ENCODE assay signal across 1 cellular context in the genomic region with DNA sequence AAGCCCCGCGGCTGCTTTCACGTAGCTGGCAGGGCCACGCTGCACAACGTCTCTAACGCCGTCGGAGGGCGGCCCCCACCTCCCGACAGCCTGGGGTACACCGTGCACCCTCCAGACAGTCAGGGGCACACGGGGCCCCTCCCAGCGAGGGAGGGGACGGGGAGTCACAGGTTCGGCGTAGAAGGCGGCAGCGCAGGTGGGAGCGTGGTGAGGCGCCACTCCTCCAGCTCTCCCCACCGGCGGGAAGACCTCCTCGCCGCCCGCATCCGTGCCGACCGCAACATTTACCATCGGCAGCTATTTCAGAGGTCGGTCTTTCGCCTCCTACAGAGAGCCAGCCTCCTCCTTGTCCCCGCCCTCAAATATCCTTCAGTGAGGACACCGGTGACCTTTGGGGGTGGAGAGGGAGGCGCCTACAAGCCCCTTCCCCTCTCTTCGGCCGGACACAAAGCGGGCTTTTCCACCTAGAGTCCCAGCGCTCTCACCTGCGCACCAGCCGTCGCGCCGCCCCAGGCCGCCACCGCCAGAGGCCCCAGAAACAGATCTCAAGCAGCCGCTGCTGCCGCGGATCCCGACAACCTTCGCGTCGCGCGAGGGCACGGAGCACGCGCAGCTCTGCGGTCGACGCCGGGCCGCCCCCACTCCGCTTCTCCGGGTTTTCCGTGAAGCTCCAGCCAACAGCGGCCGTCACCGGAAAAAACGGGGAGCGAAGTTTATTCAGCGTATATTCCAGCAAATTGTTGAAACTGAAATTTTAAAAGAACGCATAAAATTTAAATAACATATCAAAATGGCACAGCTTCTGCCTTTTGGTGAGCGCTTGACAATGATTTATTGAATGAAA.
TF ChIP-seq lines count a peak whose summit lies in the region.

A gene (minus strand): TSS at position 600 of the 844 bp plus-strand sequence. CDS start 20,708 bp downstream, outside the sequence.

TF ChIP-seq in K562, 482 proteins besides CTCF, POLR2A, EP300 and RAD21 (continued from another document and continues in another):
- TF ChIP-seq, protein P1, sequence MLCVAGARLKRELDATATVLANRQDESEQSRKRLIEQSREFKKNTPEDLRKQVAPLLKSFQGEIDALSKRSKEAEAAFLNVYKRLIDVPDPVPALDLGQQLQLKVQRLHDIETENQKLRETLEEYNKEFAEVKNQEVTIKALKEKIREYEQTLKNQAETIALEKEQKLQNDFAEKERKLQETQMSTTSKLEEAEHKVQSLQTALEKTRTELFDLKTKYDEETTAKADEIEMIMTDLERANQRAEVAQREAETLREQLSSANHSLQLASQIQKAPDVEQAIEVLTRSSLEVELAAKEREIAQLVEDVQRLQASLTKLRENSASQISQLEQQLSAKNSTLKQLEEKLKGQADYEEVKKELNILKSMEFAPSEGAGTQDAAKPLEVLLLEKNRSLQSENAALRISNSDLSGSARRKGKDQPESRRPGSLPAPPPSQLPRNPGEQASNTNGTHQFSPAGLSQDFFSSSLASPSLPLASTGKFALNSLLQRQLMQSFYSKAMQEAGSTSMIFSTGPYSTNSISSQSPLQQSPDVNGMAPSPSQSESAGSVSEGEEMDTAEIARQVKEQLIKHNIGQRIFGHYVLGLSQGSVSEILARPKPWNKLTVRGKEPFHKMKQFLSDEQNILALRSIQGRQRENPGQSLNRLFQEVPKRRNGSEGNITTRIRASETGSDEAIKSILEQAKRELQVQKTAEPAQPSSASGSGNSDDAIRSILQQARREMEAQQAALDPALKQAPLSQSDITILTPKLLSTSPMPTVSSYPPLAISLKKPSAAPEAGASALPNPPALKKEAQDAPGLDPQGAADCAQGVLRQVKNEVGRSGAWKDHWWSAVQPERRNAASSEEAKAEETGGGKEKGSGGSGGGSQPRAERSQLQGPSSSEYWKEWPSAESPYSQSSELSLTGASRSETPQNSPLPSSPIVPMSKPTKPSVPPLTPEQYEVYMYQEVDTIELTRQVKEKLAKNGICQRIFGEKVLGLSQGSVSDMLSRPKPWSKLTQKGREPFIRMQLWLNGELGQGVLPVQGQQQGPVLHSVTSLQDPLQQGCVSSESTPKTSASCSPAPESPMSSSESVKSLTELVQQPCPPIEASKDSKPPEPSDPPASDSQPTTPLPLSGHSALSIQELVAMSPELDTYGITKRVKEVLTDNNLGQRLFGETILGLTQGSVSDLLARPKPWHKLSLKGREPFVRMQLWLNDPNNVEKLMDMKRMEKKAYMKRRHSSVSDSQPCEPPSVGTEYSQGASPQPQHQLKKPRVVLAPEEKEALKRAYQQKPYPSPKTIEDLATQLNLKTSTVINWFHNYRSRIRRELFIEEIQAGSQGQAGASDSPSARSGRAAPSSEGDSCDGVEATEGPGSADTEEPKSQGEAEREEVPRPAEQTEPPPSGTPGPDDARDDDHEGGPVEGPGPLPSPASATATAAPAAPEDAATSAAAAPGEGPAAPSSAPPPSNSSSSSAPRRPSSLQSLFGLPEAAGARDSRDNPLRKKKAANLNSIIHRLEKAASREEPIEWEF (CRISPR knock-in tag; IDR thresholded peaks at IDR 0.05): no peak
- TF ChIP-seq ZNF79 (CRISPR knock-in tag; IDR thresholded peaks at IDR 0.05; ENCODE audit: low read depth) (no peak), YBX1 (IDR thresholded peaks at IDR 0.05) (no peak), RAD51 (IDR thresholded peaks at IDR 0.05; ENCODE audit: borderline replicate concordance, low read depth) (no peak), NRF1 (conservative IDR thresholded peaks at IDR 0.05 in 1 of 2, IDR thresholded peaks at IDR 0.05 in 1 of 2) (peak; percentile 91 to 92), TGIF2 (CRISPR knock-in tag; IDR thresholded peaks at IDR 0.05) (no peak), FOXJ3 (CRISPR knock-in tag; IDR thresholded peaks at IDR 0.05) (no peak), SUPT5H (IDR thresholded peaks at IDR 0.05) (peak; percentile 54), U2AF2 (optimal IDR thresholded peaks at IDR 0.05; ENCODE audit: low read depth, low read length) (no peak), SRF (CRISPR knock-in tag; IDR thresholded peaks at IDR 0.05) (no peak), RCOR1 (IDR thresholded peaks at IDR 0.05; ENCODE audit: borderline replicate concordance in 1 of 2, low read depth in 2 of 2, low read length in 2 of 2) (no peak; a peak in 1 of 4 replicates), KDM5B (IDR thresholded peaks at IDR 0.05; ENCODE audit: insufficient replicate concordance, low read depth, low read length) (peak; percentile 38), CREM (IDR thresholded peaks at IDR 0.05; ENCODE audit: low read depth) (peak; percentile 68), TAF9B (IDR thresholded peaks at IDR 0.05; ENCODE audit: partially characterized antibody) (peak; percentile 19), TCFL5 (CRISPR knock-in tag; conservative IDR thresholded peaks at IDR 0.05) (no peak), CBX2 (IDR thresholded peaks at IDR 0.05; ENCODE audit: insufficient read depth, low read length, poor library complexity, severe bottlenecking) (no peak), ZNF347 (CRISPR knock-in tag; IDR thresholded peaks at IDR 0.05; ENCODE audit: low read depth) (no peak), HDAC6 (IDR thresholded peaks at IDR 0.05; ENCODE audit: low read depth, low read length) (no peak), TFAM (CRISPR knock-in tag; conservative IDR thresholded peaks at IDR 0.05) (no peak), THRAP3 (IDR thresholded peaks at IDR 0.05; ENCODE audit: borderline replicate concordance) (no peak), ZC3H4 (CRISPR knock-in tag; IDR thresholded peaks at IDR 0.05; ENCODE audit: borderline replicate concordance) (no peak), HEY1 (CRISPR knock-in tag; IDR thresholded peaks at IDR 0.05; ENCODE audit: borderline replicate concordance) (no peak), POLR3A (IDR thresholded peaks at IDR 0.05; ENCODE audit: borderline replicate concordance, extremely low read depth, insufficient read depth, insufficient read length) (no peak), KAT7 (CRISPR knock-in tag; IDR thresholded peaks at IDR 0.05; ENCODE audit: borderline replicate concordance) (peak; percentile 35; the same call in 1 of the 2 replicates), PURB (CRISPR knock-in tag; IDR thresholded peaks at IDR 0.05; ENCODE audit: low read depth) (no peak), EGR1 (conservative IDR thresholded peaks at IDR 0.05) (0 out of 2 replicates have a peak, but pooled peaks have one; percentile 21), ELF4 (CRISPR knock-in tag; IDR thresholded peaks at IDR 0.05) (no peak), TAF1 (IDR thresholded peaks at IDR 0.05; ENCODE audit: control insufficient read depth, extremely low read depth, insufficient read depth, low read length, severe bottlenecking) (peak; percentile 51), RBBP5 (IDR thresholded peaks at IDR 0.05; ENCODE audit: borderline replicate concordance, insufficient read depth, low read length, poor library complexity, severe bottlenecking) (peak; percentile 69), STAG1 (CRISPR knock-in tag; IDR thresholded peaks at IDR 0.05; ENCODE audit: borderline replicate concordance) (no peak), ZNF668 (CRISPR knock-in tag; IDR thresholded peaks at IDR 0.05) (no peak), CHD4 (IDR thresholded peaks at IDR 0.05; ENCODE audit: insufficient read depth, insufficient replicate concordance, low read depth, low read length, poor library complexity, severe bottlenecking) (no peak)
- TF ChIP-seq, protein P2, sequence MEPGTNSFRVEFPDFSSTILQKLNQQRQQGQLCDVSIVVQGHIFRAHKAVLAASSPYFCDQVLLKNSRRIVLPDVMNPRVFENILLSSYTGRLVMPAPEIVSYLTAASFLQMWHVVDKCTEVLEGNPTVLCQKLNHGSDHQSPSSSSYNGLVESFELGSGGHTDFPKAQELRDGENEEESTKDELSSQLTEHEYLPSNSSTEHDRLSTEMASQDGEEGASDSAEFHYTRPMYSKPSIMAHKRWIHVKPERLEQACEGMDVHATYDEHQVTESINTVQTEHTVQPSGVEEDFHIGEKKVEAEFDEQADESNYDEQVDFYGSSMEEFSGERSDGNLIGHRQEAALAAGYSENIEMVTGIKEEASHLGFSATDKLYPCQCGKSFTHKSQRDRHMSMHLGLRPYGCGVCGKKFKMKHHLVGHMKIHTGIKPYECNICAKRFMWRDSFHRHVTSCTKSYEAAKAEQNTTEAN (CRISPR knock-in tag; IDR thresholded peaks at IDR 0.05): 0 out of 2 replicates have a peak, but pooled peaks have one; percentile 50
- TF ChIP-seq, protein P3, sequence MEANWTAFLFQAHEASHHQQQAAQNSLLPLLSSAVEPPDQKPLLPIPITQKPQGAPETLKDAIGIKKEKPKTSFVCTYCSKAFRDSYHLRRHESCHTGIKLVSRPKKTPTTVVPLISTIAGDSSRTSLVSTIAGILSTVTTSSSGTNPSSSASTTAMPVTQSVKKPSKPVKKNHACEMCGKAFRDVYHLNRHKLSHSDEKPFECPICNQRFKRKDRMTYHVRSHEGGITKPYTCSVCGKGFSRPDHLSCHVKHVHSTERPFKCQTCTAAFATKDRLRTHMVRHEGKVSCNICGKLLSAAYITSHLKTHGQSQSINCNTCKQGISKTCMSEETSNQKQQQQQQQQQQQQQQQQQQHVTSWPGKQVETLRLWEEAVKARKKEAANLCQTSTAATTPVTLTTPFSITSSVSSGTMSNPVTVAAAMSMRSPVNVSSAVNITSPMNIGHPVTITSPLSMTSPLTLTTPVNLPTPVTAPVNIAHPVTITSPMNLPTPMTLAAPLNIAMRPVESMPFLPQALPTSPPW (CRISPR knock-in tag; IDR thresholded peaks at IDR 0.05): peak; percentile 51
- TF ChIP-seq, protein P4, sequence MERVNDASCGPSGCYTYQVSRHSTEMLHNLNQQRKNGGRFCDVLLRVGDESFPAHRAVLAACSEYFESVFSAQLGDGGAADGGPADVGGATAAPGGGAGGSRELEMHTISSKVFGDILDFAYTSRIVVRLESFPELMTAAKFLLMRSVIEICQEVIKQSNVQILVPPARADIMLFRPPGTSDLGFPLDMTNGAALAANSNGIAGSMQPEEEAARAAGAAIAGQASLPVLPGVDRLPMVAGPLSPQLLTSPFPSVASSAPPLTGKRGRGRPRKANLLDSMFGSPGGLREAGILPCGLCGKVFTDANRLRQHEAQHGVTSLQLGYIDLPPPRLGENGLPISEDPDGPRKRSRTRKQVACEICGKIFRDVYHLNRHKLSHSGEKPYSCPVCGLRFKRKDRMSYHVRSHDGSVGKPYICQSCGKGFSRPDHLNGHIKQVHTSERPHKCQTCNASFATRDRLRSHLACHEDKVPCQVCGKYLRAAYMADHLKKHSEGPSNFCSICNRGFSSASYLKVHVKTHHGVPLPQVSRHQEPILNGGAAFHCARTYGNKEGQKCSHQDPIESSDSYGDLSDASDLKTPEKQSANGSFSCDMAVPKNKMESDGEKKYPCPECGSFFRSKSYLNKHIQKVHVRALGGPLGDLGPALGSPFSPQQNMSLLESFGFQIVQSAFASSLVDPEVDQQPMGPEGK (CRISPR knock-in tag; IDR thresholded peaks at IDR 0.05; ENCODE audit: borderline replicate concordance): no peak
- TF ChIP-seq, protein P5, sequence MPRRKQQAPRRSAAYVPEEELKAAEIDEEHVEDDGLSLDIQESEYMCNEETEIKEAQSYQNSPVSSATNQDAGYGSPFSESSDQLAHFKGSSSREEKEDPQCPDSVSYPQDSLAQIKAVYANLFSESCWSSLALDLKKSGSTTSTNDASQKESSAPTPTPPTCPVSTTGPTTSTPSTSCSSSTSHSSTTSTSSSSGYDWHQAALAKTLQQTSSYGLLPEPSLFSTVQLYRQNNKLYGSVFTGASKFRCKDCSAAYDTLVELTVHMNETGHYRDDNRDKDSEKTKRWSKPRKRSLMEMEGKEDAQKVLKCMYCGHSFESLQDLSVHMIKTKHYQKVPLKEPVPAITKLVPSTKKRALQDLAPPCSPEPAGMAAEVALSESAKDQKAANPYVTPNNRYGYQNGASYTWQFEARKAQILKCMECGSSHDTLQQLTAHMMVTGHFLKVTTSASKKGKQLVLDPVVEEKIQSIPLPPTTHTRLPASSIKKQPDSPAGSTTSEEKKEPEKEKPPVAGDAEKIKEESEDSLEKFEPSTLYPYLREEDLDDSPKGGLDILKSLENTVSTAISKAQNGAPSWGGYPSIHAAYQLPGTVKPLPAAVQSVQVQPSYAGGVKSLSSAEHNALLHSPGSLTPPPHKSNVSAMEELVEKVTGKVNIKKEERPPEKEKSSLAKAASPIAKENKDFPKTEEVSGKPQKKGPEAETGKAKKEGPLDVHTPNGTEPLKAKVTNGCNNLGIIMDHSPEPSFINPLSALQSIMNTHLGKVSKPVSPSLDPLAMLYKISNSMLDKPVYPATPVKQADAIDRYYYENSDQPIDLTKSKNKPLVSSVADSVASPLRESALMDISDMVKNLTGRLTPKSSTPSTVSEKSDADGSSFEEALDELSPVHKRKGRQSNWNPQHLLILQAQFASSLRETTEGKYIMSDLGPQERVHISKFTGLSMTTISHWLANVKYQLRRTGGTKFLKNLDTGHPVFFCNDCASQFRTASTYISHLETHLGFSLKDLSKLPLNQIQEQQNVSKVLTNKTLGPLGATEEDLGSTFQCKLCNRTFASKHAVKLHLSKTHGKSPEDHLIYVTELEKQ (CRISPR knock-in tag; IDR thresholded peaks at IDR 0.05): no peak
- TF ChIP-seq, protein P6, sequence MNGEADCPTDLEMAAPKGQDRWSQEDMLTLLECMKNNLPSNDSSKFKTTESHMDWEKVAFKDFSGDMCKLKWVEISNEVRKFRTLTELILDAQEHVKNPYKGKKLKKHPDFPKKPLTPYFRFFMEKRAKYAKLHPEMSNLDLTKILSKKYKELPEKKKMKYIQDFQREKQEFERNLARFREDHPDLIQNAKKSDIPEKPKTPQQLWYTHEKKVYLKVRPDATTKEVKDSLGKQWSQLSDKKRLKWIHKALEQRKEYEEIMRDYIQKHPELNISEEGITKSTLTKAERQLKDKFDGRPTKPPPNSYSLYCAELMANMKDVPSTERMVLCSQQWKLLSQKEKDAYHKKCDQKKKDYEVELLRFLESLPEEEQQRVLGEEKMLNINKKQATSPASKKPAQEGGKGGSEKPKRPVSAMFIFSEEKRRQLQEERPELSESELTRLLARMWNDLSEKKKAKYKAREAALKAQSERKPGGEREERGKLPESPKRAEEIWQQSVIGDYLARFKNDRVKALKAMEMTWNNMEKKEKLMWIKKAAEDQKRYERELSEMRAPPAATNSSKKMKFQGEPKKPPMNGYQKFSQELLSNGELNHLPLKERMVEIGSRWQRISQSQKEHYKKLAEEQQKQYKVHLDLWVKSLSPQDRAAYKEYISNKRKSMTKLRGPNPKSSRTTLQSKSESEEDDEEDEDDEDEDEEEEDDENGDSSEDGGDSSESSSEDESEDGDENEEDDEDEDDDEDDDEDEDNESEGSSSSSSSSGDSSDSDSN (IDR thresholded peaks at IDR 0.05; ENCODE audit: borderline replicate concordance in 1 of 2, low read depth in 2 of 2, low read length in 2 of 2): no peak
- TF ChIP-seq, protein P7, sequence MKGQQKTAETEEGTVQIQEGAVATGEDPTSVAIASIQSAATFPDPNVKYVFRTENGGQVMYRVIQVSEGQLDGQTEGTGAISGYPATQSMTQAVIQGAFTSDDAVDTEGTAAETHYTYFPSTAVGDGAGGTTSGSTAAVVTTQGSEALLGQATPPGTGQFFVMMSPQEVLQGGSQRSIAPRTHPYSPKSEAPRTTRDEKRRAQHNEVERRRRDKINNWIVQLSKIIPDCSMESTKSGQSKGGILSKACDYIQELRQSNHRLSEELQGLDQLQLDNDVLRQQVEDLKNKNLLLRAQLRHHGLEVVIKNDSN (CRISPR knock-in tag; IDR thresholded peaks at IDR 0.05): 0 out of 2 replicates have a peak, but pooled peaks have one; percentile 18
